In the genomic region with DNA sequence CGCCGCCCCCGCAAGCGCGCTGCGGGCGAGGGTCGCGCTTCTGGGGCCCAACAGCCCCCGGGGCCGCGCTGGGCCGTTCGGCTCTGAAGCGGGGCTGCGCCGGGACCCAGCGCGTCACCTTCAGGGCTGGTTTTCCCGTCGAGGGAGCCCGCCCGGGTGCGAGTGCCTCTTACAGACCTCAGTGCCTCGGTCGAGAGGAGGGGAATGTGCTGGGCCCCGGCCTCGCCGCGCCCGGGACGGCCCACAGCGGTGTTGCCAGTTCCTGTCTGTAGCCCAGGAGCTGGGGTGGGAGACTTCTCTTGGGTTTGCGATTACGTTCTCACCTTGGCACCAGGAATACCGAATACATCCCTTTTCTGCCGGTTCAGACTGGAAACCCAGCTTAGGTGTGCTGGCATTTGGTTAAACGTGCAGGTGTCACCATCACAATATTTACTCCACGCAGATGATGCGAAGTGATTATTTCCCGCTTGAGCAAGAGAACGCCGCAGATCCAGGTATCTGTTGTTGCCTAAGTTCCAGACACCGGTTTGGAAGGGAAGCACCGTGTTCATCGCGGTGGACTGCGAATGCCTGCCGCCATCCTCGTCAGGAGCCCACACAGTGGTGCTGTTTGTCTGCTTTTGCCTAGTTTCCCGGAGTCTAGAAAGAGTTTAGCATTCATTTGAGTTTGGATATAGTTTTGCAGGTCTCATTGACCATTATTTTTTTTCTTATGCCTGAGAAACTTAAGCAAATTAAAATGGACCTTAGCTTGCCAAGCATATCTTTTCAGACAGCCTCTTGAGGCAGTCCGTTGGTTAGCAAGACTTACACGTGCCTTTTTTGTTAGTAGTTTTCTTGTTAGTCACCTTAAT, we compare ENCODE assay signal across 8 cellular contexts. TPM values are rescaled to one million over a fixed set of nuclear protein-coding genes. Genes with fewer than 3 reads are reported as not detected.
A peak's percentile ranks its signal among the peaks of the same experiment; 100 is the strongest.
DNase-seq lines count a peak whose midpoint lies in the region; ATAC-seq and TF ChIP-seq lines count a peak whose summit lies in the region.

No MANE protein-coding gene starts in this region.

- peak overlapping the region; percentile 73 for H3K4me3 ChIP-seq in AG09309 (ENCODE audit: control insufficient read depth, low read depth, low read length)
- peak overlapping the region; percentile 78 for H3K4me3 ChIP-seq in OCI-LY7 (ENCODE audit: low read depth, low read length, poor library complexity, severe bottlenecking)
- peak overlapping the region; percentile 55 to 85 (median 74) for H3K4me3 ChIP-seq in heart right ventricle

- DNase-seq in AG09309 (ENCODE audit: low read depth) (no peak), OCI-LY7 (ENCODE audit: low spot score) (peak; percentile 60), heart right ventricle (peak in 1 of 2 donors; percentile 46), osteocyte (ENCODE audit: extremely low spot score, unreplicated experiment) (no peak)

- peaks cover 27% of the 10 kb centered on the region; the same call in 1 of the 2 replicates for H3K79me2 ChIP-seq in OCI-LY7 (ENCODE audit: insufficient read depth, low read depth, low read length)

- intact Hi-C loops in OCI-LY7 (cut with micrococcal nuclease; ENCODE audit: unreplicated experiment): loop anchor here (5.0 kb wide), 1 partner anchor 309 kb away; no protein-coding TSS in a partner anchor
- intact Hi-C loops in heart right ventricle (cut with DNase I): loop anchor here in 8 of 10 donors (2.0 to 10.0 kb wide), 7 partner anchors 71 to 372 kb away; a partner anchor contains a TSS

- peaks cover 54% of the 10 kb centered on the region for H3K4me1 Mint-ChIP-seq in activated naive CD4-positive, alpha-beta T cell treated with anti-CD3 and anti-CD28 coated beads, Interleukin-2, amount 50 U/mL, for 24 hours
- H3K4me1 Mint-ChIP-seq in osteocyte (ENCODE audit: unreplicated experiment): peaks cover 44% of the 10 kb centered on the region

- BruUV-seq in OCI-LY7 (replicated peaks; lab: Mats Ljungman, UMichigan): no TSS peak

- TF ChIP-seq CTCF in AG09309 (IDR thresholded peaks at IDR 0.05; ENCODE audit: control insufficient read depth, insufficient read depth, low read depth, low read length, missing control alignments) (peak; percentile 27), OCI-LY7 (conservative IDR thresholded peaks at IDR 0.05; ENCODE audit: low read length) (peak; percentile 30; the same call in 1 of the 2 replicates), heart right ventricle (IDR thresholded peaks at IDR 0.05) (peak; percentile 13 to 66 (median 37)), osteocyte (IDR thresholded peaks at IDR 0.05) (peak; percentile 54)

- H3K36me3 ChIP-seq in OCI-LY7 (ENCODE audit: insufficient read depth, low read length): peaks cover 6% of the 10 kb centered on the region; the same call in 1 of the 2 replicates
- H3K36me3 ChIP-seq in heart right ventricle: peaks cover 0 to 9% (median 0%) of the 10 kb centered on the region in 9 donors

- H3K4me3 Mint-ChIP-seq in activated naive CD4-positive, alpha-beta T cell treated with anti-CD3 and anti-CD28 coated beads, Interleukin-2, amount 50 U/mL, for 24 hours: peak overlapping the region; percentile 95
- peak overlapping the region; percentile 90 for H3K4me3 Mint-ChIP-seq in osteocyte (ENCODE audit: unreplicated experiment)

- H3K4me1 ChIP-seq in OCI-LY7 (ENCODE audit: insufficient read depth, low read length, poor library complexity, severe bottlenecking) (peaks cover 36% of the 10 kb centered on the region), heart right ventricle (peaks cover 10 to 64% (median 44%) of the 10 kb centered on the region in 9 donors)

- 0 out of 2 replicates have a peak overlapping the region, but pooled peaks have one; percentile 5 for H2AFZ ChIP-seq in OCI-LY7 (ENCODE audit: low read length)

- ATAC-seq in GM18519 (IDR thresholded peaks at IDR 0.05; ENCODE audit: low FRiP score, unreplicated experiment) (peak; percentile 1), heart right ventricle (peak in 1 of 8 donors; percentile 4), HG03196 (IDR thresholded peaks at IDR 0.05; ENCODE audit: unreplicated experiment) (no peak), esophagus mucosa (no peak)

- no peaks in the 10 kb centered on the region for H3K27me3 Mint-ChIP-seq in activated naive CD4-positive, alpha-beta T cell treated with anti-CD3 and anti-CD28 coated beads, Interleukin-2, amount 50 U/mL, for 24 hours
- no peaks in the 10 kb centered on the region for H3K27me3 Mint-ChIP-seq in osteocyte (ENCODE audit: unreplicated experiment)

- CTCF ChIA-PET in OCI-LY7 (lab: Charles Lee; ENCODE audit: unreplicated experiment): no interaction called here

- H3K9me3 ChIP-seq in OCI-LY7 (ENCODE audit: low read length) (no peaks in the 10 kb centered on the region), heart right ventricle (no peaks in the 10 kb centered on the region)

- H3K9me2 ChIP-seq in OCI-LY7 (ENCODE audit: insufficient read depth, low read length): no peaks in the 10 kb centered on the region

- no peaks in the 10 kb centered on the region for H3K9me3 Mint-ChIP-seq in activated naive CD4-positive, alpha-beta T cell treated with anti-CD3 and anti-CD28 coated beads, Interleukin-2, amount 50 U/mL, for 24 hours
- H3K9me3 Mint-ChIP-seq in osteocyte (ENCODE audit: unreplicated experiment): no peaks in the 10 kb centered on the region

- POLR2A ChIA-PET in OCI-LY7 (lab: Charles Lee): interaction anchor here (2.2 kb wide), 1 partner anchor 9 kb away, joined by 9 read pairs; a partner anchor contains a TSS

- H3K27ac Mint-ChIP-seq in activated naive CD4-positive, alpha-beta T cell treated with anti-CD3 and anti-CD28 coated beads, Interleukin-2, amount 50 U/mL, for 24 hours: peak overlapping the region; percentile 90
- H3K27ac Mint-ChIP-seq in osteocyte (ENCODE audit: unreplicated experiment): peak overlapping the region; percentile 91

- H3K27me3 ChIP-seq in heart right ventricle: no peaks in the 10 kb centered on the region

- no peaks in the 10 kb centered on the region for H3K36me3 Mint-ChIP-seq in activated naive CD4-positive, alpha-beta T cell treated with anti-CD3 and anti-CD28 coated beads, Interleukin-2, amount 50 U/mL, for 24 hours
- H3K36me3 Mint-ChIP-seq in osteocyte (ENCODE audit: unreplicated experiment): no peaks in the 10 kb centered on the region

- peak overlapping the region; percentile 14 for H3K27ac ChIP-seq in OCI-LY7 (ENCODE audit: low read depth, low read length, poor library complexity, severe bottlenecking)
- H3K27ac ChIP-seq in heart right ventricle: peak overlapping the region; percentile 97 to 100 (median 99)

- WGBS in heart right ventricle, 2 donors: 1 to 2% methylated on average over 53 of the region's 53 CpGs

- H3K4me2 ChIP-seq in OCI-LY7 (ENCODE audit: low read length): peak overlapping the region; percentile 88

- peaks cover 14% of the 10 kb centered on the region for H4K20me1 ChIP-seq in OCI-LY7 (ENCODE audit: insufficient read depth, low read length)

RNA-seq across cellular contexts. Expression of a gene that starts 0.9 kb away (rescaled TPM):
- 15.3 and 15.5 TPM in 2 replicates for total RNA-seq in OCI-LY7 (2014; rRNA removed; shearing (Covaris generic))
- 43.8 and 48.5 TPM in 2 replicates for total RNA-seq in OCI-LY7 (2022)
- total RNA-seq in heart right ventricle: 100 to 1,000 TPM; 109 to 141 (median 125) TPM
- 100 to 1,000 TPM in 1 of 2 donors, 10 to 100 TPM in 1; 47.0 to 161 TPM for polyA plus RNA-seq in heart right ventricle
- total RNA-seq in osteocyte: 141 and 145 TPM in 2 replicates
- 29.8 TPM for total RNA-seq in esophagus mucosa

RNA-seq across cellular contexts. Expression of a gene that starts 9.5 kb away (rescaled TPM):
- 14.5 and 26.0 TPM in 2 replicates for total RNA-seq in OCI-LY7 (2014; rRNA removed; shearing (Covaris generic))
- total RNA-seq in OCI-LY7 (2022) (25.5 and 32.4 TPM in 2 replicates), heart right ventricle (10 to 100 TPM; 58.3 to 94.3 (median 74.0) TPM), osteocyte (34.7 and 40.5 TPM in 2 replicates), esophagus mucosa (16.9 TPM)
- polyA plus RNA-seq in heart right ventricle: 10 to 100 TPM; 15.1 to 21.4 TPM
